ENCODE assay signal across 12 cellular contexts in genomic region chr17:37671028-37671812, GRCh38. TPM values are rescaled to one million over a fixed set of nuclear protein-coding genes. Genes with fewer than 3 reads are reported as not detected.
DNase-seq lines count a peak whose midpoint lies in the region; ATAC-seq and TF ChIP-seq lines count a peak whose summit lies in the region.
"Had no signal": no experiment of that assay in that cellular context is flagged by ENCODE, and none has a peak within 500 bp of the region (broad histone marks: within the 10 kb centered on the region; RNA-seq: fewer than 3 reads in every experiment).

No MANE protein-coding gene starts in this region.

- CTCF ChIA-PET in IMR-90 (lab: Yijun Ruan, JAX), result interaction anchor here (0.6 to 1.1 kb wide), 2 partner anchors 20 to 21 kb away, joined by 3 to 5 read pairs; no protein-coding TSS in a partner anchor

- H3K9me3 ChIP-seq in IMR-90 (ENCODE audit: control insufficient read depth, insufficient read depth, low read length), result no peaks in the 10 kb centered on the region

- H3K9me1 ChIP-seq in IMR-90 (ENCODE audit: insufficient read depth, low read length), result peaks cover 30% of the 10 kb centered on the region

- H3K27ac ChIP-seq in ACC112 (ENCODE audit: low read depth, low read length) (peak overlapping the region; percentile 89), IMR-90 (ENCODE audit: insufficient read depth, low read length) (peak overlapping the region; percentile 38)
- H3K27ac ChIP-seq: VCaP had no signal

- TF ChIP-seq CTCF in IMR-90 (conservative IDR thresholded peaks at IDR 0.05; ENCODE audit: low read depth, low read length), result no peak

- peak overlapping the region; percentile 90 for H2BK20ac ChIP-seq in IMR-90 (ENCODE audit: low read depth, low read length)

- ATAC-seq in IMR-90 (ENCODE audit: low read depth) (no peak), HG02884 (IDR thresholded peaks at IDR 0.05; ENCODE audit: unreplicated experiment) (no peak)
- ATAC-seq: naive thymus-derived CD8-positive, alpha-beta T cell had no signal

- no peaks in the 10 kb centered on the region for H3K79me2 ChIP-seq in ACC112 (ENCODE audit: control insufficient read depth, insufficient read depth, low read length, unreplicated experiment)

- H4K5ac ChIP-seq in IMR-90 (ENCODE audit: low read depth, low read length), result peak overlapping the region; percentile 53; the same call in 1 of the 2 replicates

- peak overlapping the region; percentile 48; the same call in 2 of the 3 replicates for H2BK15ac ChIP-seq in IMR-90 (ENCODE audit: low read depth, low read length)

- H3K9ac ChIP-seq in IMR-90 (ENCODE audit: low read depth, low read length), result no peak overlapping the region

- POLR2A ChIA-PET in IMR-90 (lab: Charles Lee; ENCODE audit: unreplicated experiment), result interaction anchor here (0.6 kb wide), 1 partner anchor 121 kb away, joined by 7 read pairs; no protein-coding TSS in a partner anchor

- no peaks in the 10 kb centered on the region for H4K20me1 ChIP-seq in IMR-90 (ENCODE audit: insufficient read depth, low read length)

- DNase-seq in IMR-90, result no peak
- peak; percentile 57 for DNase-seq in amniotic epithelial cell (ENCODE audit: low read depth)
- DNase-seq in left kidney (ENCODE audit: low read depth, low spot score), result peak; percentile 53
- no peak for DNase-seq in stimulated activated CD4-positive, alpha-beta T cell treated with anti-CD3 and anti-CD28 coated beads, Interleukin-4, amount 100 ng/mL, for 24 hours
- no peak for DNase-seq in NCI-H1105 treated with DMSO at 0.1 percent for 48 hours (lab: John Stamatoyannopoulos, UW)
- DNase-seq in hypothalamus (lab: John Stamatoyannopoulos, UW), result no peak
- DNase-seq: COR-L47; naive thymus-derived CD8-positive, alpha-beta T cell; NCI-H446 treated with DMSO at 0.1 percent for 48 hours had no signal

- WGBS in IMR-90 (ENCODE audit: extremely low coverage in 2 of 2, insufficient read length in 1 of 2), 2 experiments, result 40% methylated on average over 1 of the region's 9 CpGs; no CpG with 5 or more reads in 1 of the 2 experiments

- peak overlapping the region; percentile 85 for H2BK5ac ChIP-seq in IMR-90 (ENCODE audit: low read depth, low read length, poor library complexity, severe bottlenecking)

- H4K91ac ChIP-seq in IMR-90 (ENCODE audit: insufficient read depth, low read depth, low read length), result peak overlapping the region; percentile 67

- no peak for TF ChIP-seq RAD21 in IMR-90 (IDR thresholded peaks at IDR 0.05; ENCODE audit: low read length)

- H3K23ac ChIP-seq in IMR-90 (ENCODE audit: low read depth, low read length), result no peak overlapping the region

- no peak for TF ChIP-seq POLR2A in IMR-90 (IDR thresholded peaks at IDR 0.05; ENCODE audit: low read depth, low read length)

- H3K4me1 ChIP-seq in ACC112 (ENCODE audit: control insufficient read depth, insufficient read depth, low read length, unreplicated experiment) (peaks cover 24% of the 10 kb centered on the region), IMR-90 (ENCODE audit: control insufficient read depth, insufficient read depth, low read length) (peaks cover 22% of the 10 kb centered on the region)

- no peaks in the 10 kb centered on the region for H3K79me1 ChIP-seq in IMR-90 (ENCODE audit: low read depth in 1 of 2, low read length in 2 of 2)

- peak overlapping the region; percentile 63 for H2AK9ac ChIP-seq in IMR-90 (replicated peaks; ENCODE audit: low read depth, low read length, poor library complexity)

- peak overlapping the region; percentile 65 for H3K18ac ChIP-seq in IMR-90 (ENCODE audit: low read depth, low read length)

- H3K4me3 ChIP-seq in ACC112 (ENCODE audit: low read depth, low read length) (no peak overlapping the region), IMR-90 (ENCODE audit: insufficient read depth, low read depth, low read length) (no peak overlapping the region)

- H3K4ac ChIP-seq in IMR-90 (ENCODE audit: low read depth, low read length), result peak overlapping the region; percentile 84

- intact Hi-C loops in IMR-90 (cut with micrococcal nuclease), result no loop called here

- peak overlapping the region; percentile 87 for H2BK120ac ChIP-seq in IMR-90 (ENCODE audit: low read depth, low read length)

- in situ Hi-C loops in IMR-90 (cut with MboI; ENCODE audit: low sequenced_read_pairs), result no loop called here

- H3K56ac ChIP-seq in IMR-90 (ENCODE audit: extremely low read depth, insufficient read depth, low read length), result peak overlapping the region; percentile 25; the same call in 1 of the 2 replicates

- H2AFZ ChIP-seq in ACC112 (ENCODE audit: low read length, unreplicated experiment) (peak overlapping the region; percentile 75), IMR-90 (replicated peaks; ENCODE audit: low read length, poor library complexity) (peak overlapping the region; percentile 61)

- peak overlapping the region; percentile 92 for H2AK5ac ChIP-seq in IMR-90 (ENCODE audit: low read depth, low read length)

- H3K36me3 ChIP-seq in ACC112 (ENCODE audit: insufficient read depth, low read length) (no peaks in the 10 kb centered on the region), IMR-90 (ENCODE audit: control insufficient read depth, insufficient read depth, low read length) (no peaks in the 10 kb centered on the region)

- no peaks in the 10 kb centered on the region for H3K27me3 ChIP-seq in ACC112 (ENCODE audit: insufficient read depth, low read length)
- no peaks in the 10 kb centered on the region for H3K27me3 ChIP-seq in IMR-90 (ENCODE audit: control insufficient read depth, insufficient read depth, low read length)

- peak overlapping the region; percentile 25 to 49; a peak in 2 of 4 replicates for H4K8ac ChIP-seq in IMR-90 (ENCODE audit: low read depth in 2 of 2, low read length in 2 of 2)

- H3K14ac ChIP-seq in IMR-90 (replicated peaks; ENCODE audit: low read depth, low read length), result peak overlapping the region; percentile 67

- H3K4me2 ChIP-seq in IMR-90 (ENCODE audit: low read depth, low read length), result peak overlapping the region; percentile 18

- no TSS peak for BruUV-seq in IMR-90 (replicated peaks; lab: Mats Ljungman, UMichigan)

- dilution Hi-C loops in IMR-90 (cut with HindIII; ENCODE audit: low sequenced_read_pairs, unreplicated experiment), result no loop called here

TF ChIP-seq in IMR-90, 13 proteins besides CTCF, POLR2A, EP300 and RAD21:
- TF ChIP-seq CHD1 (IDR thresholded peaks at IDR 0.05; ENCODE audit: low read depth, low read length), result no peak

RNA-seq across cellular contexts. Expression of gene DDX52, which starts 28.0 kb away (rescaled TPM):
- total RNA-seq in IMR-90 (2012; rRNA removed), result 26.7 and 32.2 TPM in 2 replicates
- 11.2 and 12.5 TPM in 2 replicates for polyA plus RNA-seq in IMR-90 (2012; rRNA removed)
- polyA plus RNA-seq in IMR-90 (2012; cell fraction: cytosol; rRNA removed), result 1.4 and 1.9 TPM in 2 replicates
- 3.3 and 28.4 TPM in 2 replicates for polyA plus RNA-seq in IMR-90 (2012; cell fraction: nucleus; rRNA removed; ENCODE audit: low replicate concordance)

Comparison
In these comparisons a context has a peak if more than half of its experiments do, and no peak if none do; other contexts are left out.
1. DNase-seq: peak in amniotic epithelial cell (single experiment) and left kidney (single experiment); none in IMR-90 (single experiment), stimulated activated CD4-positive, alpha-beta T cell treated with anti-CD3 and anti-CD28 coated beads, Interleukin-4, amount 100 ng/mL, for 24 hours (single experiment), NCI-H1105 treated with DMSO at 0.1 percent for 48 hours (single experiment) and hypothalamus (0 of 51).